Comparison of ENCODE assay signal across 1 cellular context in genomic region chr3:142618917-142619401, GRCh38.
TF ChIP-seq lines count a peak whose summit lies in the region.

No MANE protein-coding gene starts in this region.

TF ChIP-seq in K562, 482 proteins besides CTCF, POLR2A, EP300 and RAD21 (continued from another document):
- TF ChIP-seq, protein P1, sequence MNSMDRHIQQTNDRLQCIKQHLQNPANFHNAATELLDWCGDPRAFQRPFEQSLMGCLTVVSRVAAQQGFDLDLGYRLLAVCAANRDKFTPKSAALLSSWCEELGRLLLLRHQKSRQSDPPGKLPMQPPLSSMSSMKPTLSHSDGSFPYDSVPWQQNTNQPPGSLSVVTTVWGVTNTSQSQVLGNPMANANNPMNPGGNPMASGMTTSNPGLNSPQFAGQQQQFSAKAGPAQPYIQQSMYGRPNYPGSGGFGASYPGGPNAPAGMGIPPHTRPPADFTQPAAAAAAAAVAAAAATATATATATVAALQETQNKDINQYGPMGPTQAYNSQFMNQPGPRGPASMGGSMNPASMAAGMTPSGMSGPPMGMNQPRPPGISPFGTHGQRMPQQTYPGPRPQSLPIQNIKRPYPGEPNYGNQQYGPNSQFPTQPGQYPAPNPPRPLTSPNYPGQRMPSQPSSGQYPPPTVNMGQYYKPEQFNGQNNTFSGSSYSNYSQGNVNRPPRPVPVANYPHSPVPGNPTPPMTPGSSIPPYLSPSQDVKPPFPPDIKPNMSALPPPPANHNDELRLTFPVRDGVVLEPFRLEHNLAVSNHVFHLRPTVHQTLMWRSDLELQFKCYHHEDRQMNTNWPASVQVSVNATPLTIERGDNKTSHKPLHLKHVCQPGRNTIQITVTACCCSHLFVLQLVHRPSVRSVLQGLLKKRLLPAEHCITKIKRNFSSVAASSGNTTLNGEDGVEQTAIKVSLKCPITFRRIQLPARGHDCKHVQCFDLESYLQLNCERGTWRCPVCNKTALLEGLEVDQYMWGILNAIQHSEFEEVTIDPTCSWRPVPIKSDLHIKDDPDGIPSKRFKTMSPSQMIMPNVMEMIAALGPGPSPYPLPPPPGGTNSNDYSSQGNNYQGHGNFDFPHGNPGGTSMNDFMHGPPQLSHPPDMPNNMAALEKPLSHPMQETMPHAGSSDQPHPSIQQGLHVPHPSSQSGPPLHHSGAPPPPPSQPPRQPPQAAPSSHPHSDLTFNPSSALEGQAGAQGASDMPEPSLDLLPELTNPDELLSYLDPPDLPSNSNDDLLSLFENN (IDR thresholded peaks at IDR 0.05; ENCODE audit: low read depth in 2 of 2, low read length in 2 of 2), result peak in 1 of 2 experiments; percentile 86; a peak in 2 of 4 replicates
- peak; percentile 69 for TF ChIP-seq ZNF384 (IDR thresholded peaks at IDR 0.05; ENCODE audit: low read depth, low read length)
- TF ChIP-seq ZNF766 (CRISPR knock-in tag; conservative IDR thresholded peaks at IDR 0.05), result 0 out of 2 replicates have a peak, but pooled peaks have one; percentile 35
- TF ChIP-seq RUNX1 (IDR thresholded peaks at IDR 0.05; ENCODE audit: low read depth), result no peak
- peak; percentile 66 for TF ChIP-seq KLF16 (IDR thresholded peaks at IDR 0.05)
- no peak for TF ChIP-seq PURB (CRISPR knock-in tag; IDR thresholded peaks at IDR 0.05; ENCODE audit: low read depth)
